In the genomic region with DNA sequence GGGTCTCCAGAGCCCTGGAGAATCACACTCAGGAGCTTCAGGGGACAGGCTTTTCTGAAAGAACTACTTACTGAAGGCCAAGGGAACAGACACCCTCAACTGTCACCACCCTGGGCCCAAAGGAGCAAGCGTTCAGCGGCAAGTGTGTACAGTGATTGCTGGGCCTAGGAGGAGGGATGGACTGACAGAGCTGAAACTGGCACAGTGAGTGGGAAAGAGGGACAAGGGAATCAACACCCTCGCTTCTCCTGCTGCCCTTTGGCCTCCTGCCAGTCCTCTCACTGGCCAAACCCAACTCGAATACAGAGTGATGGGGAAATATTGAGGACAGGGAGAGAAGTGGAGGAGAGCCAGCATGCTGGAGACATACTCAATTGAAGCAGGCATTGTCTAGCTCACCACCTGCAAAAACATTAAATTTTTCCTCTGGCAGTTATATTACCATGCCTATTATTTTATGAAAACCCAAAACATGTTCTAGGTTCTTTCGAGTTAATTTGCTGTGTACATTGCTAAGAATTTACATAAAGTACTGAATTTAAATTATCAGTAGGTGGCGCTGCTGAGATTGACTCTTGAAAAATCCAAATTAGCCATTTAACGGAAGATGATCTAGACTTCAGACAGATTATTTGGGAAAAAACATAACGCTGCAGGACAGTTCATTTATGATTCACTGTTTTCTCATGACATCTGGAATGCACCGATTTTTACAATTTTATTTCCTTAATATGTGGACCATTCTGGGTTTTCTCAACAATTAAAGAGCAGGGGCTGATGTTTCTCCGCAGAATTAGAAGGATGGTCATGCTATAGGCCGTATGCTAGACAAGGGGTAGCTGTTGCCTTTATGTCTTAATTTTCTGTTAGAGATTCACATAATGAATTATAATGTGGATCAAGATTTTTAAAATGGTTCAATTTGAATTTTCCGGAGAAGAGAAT, we compare ENCODE assay signal across 8 cellular contexts. TPM values are rescaled to one million over a fixed set of nuclear protein-coding genes. Genes with fewer than 3 reads are reported as not detected.
DNase-seq lines count a peak whose midpoint lies in the region; ATAC-seq and TF ChIP-seq lines count a peak whose summit lies in the region.

No MANE protein-coding gene starts in this region.

- TF ChIP-seq CTCF in natural killer cell (IDR thresholded peaks at IDR 0.05) (peak; percentile 87), colonic mucosa (IDR thresholded peaks at IDR 0.05) (peak; percentile 76), lung (IDR thresholded peaks at IDR 0.05; ENCODE audit: control extremely low read depth, extremely low read depth) (peak; percentile 34)

- intact Hi-C loops in natural killer cell (cut with micrococcal nuclease) = no loop called here
- intact Hi-C loops in colonic mucosa (cut with DNase I) = loop anchor here (5.0 to 10.0 kb wide), 2 partner anchors 135 to 478 kb away; no protein-coding TSS in a partner anchor

- H3K9me3 ChIP-seq in colonic mucosa = no peaks in the 10 kb centered on the region
- no peaks in the 10 kb centered on the region for H3K9me3 ChIP-seq in lung (ENCODE audit: control insufficient read depth in 2 of 2, insufficient read depth in 1 of 2, low read length in 1 of 2)

- H3K27ac ChIP-seq in colonic mucosa = no peak overlapping the region
- no peak overlapping the region for H3K27ac ChIP-seq in lung (ENCODE audit: low read depth in 1 of 2, low read length in 1 of 2)

- WGBS in lung, 2 donors = 46% methylated on average over 12 of the region's 12 CpGs

- ATAC-seq in natural killer cell = peak in 1 of 3 donors; percentile 32
- no peak for ATAC-seq in natural killer cell treated with Interleukin-12 subunit alpha and Interleukin-12 subunit beta and Interleukin-15 and Interleukin-18, amount 100 ng/mL, for 72 hours
- ATAC-seq in lung (ENCODE audit: insufficient read depth, low FRiP score) = no peak
- no peak for ATAC-seq in GM19463 (IDR thresholded peaks at IDR 0.05; ENCODE audit: unreplicated experiment)

- no peak overlapping the region for H3K27ac Mint-ChIP-seq in natural killer cell
- no peak overlapping the region for H3K27ac Mint-ChIP-seq in natural killer cell treated with Interleukin-12 subunit alpha and Interleukin-12 subunit beta and Interleukin-15 and Interleukin-18, amount 100 ng/mL, for 72 hours

- no peak overlapping the region for H3K9ac ChIP-seq in colonic mucosa (ENCODE audit: low read depth in 2 of 2, low read length in 2 of 2)

- no peak overlapping the region for H3K4me3 ChIP-seq in colonic mucosa
- no peak overlapping the region for H3K4me3 ChIP-seq in lung

- H3K36me3 Mint-ChIP-seq in natural killer cell = no peaks in the 10 kb centered on the region
- H3K36me3 Mint-ChIP-seq in natural killer cell treated with Interleukin-12 subunit alpha and Interleukin-12 subunit beta and Interleukin-15 and Interleukin-18, amount 100 ng/mL, for 72 hours = no peaks in the 10 kb centered on the region

- H3K36me3 ChIP-seq in colonic mucosa = no peaks in the 10 kb centered on the region
- no peaks in the 10 kb centered on the region for H3K36me3 ChIP-seq in lung (ENCODE audit: control insufficient read depth in 2 of 2, insufficient read depth in 2 of 2, low read length in 2 of 2)

- H3K27me3 ChIP-seq in colonic mucosa (no peaks in the 10 kb centered on the region), lung (ENCODE audit: control insufficient read depth, insufficient read depth) (no peaks in the 10 kb centered on the region)

- H3K4me1 ChIP-seq in colonic mucosa (no peaks in the 10 kb centered on the region), lung (ENCODE audit: control insufficient read depth in 2 of 2, insufficient read depth in 2 of 2, low read length in 2 of 2) (peaks cover 5 to 6% of the 10 kb centered on the region in 2 donors)

- H3K4me3 Mint-ChIP-seq in natural killer cell = no peak overlapping the region
- no peak overlapping the region for H3K4me3 Mint-ChIP-seq in natural killer cell treated with Interleukin-12 subunit alpha and Interleukin-12 subunit beta and Interleukin-15 and Interleukin-18, amount 100 ng/mL, for 72 hours

- no peaks in the 10 kb centered on the region for H3K27me3 Mint-ChIP-seq in natural killer cell (ENCODE audit: low read depth in 2 of 2)
- no peaks in the 10 kb centered on the region for H3K27me3 Mint-ChIP-seq in natural killer cell treated with Interleukin-12 subunit alpha and Interleukin-12 subunit beta and Interleukin-15 and Interleukin-18, amount 100 ng/mL, for 72 hours

- peaks cover 0 to 4% of the 10 kb centered on the region in 2 donors for H3K4me1 Mint-ChIP-seq in natural killer cell
- no peaks in the 10 kb centered on the region for H3K4me1 Mint-ChIP-seq in natural killer cell treated with Interleukin-12 subunit alpha and Interleukin-12 subunit beta and Interleukin-15 and Interleukin-18, amount 100 ng/mL, for 72 hours (ENCODE audit: low read depth in 2 of 2)

- no peaks in the 10 kb centered on the region for H3K9me3 Mint-ChIP-seq in natural killer cell
- H3K9me3 Mint-ChIP-seq in natural killer cell treated with Interleukin-12 subunit alpha and Interleukin-12 subunit beta and Interleukin-15 and Interleukin-18, amount 100 ng/mL, for 72 hours = no peaks in the 10 kb centered on the region

- DNase-seq in natural killer cell = no peak
- no peak for DNase-seq in natural killer cell treated with Interleukin-12 subunit alpha and Interleukin-12 subunit beta and Interleukin-15 and Interleukin-18, amount 100 ng/mL, for 72 hours (ENCODE audit: low spot score)
- peak; percentile 56 to 87 for DNase-seq in NCI-H446 (lab: John Stamatoyannopoulos, UW)
- DNase-seq in colonic mucosa = no peak
- no peak for DNase-seq in lung (ENCODE audit: low spot score)
- DNase-seq in NCI-H187 (lab: John Stamatoyannopoulos, UW) = no peak
- DNase-seq in ureter (ENCODE audit: low spot score) = no peak

RNA-seq across cellular contexts. Expression of gene TMEM236, which starts 14.7 kb away (rescaled TPM):
- total RNA-seq in natural killer cell (under 1 TPM; 0.16 to 0.20 (median 0.16) TPM), colonic mucosa (10 to 100 TPM; 16.6 to 57.4 TPM), lung (1 to 10 TPM in 1 of 2 donors, under 1 TPM in 1; 0.37 to 2.1 TPM), ureter (0.49 TPM)
- under 1 TPM; 0.10 to 0.11 TPM for total RNA-seq in natural killer cell treated with Interleukin-12 subunit alpha and Interleukin-12 subunit beta and Interleukin-15 and Interleukin-18, amount 100 ng/mL, for 72 hours
- polyA plus RNA-seq in lung = under 1 TPM; 0.65 to 0.75 TPM

Comparison
In these comparisons a context has a peak if more than half of its experiments do, and no peak if none do; other contexts are left out.
1. DNase-seq: peak in NCI-H446 (2 of 2); none in natural killer cell (single experiment), natural killer cell treated with Interleukin-12 subunit alpha and Interleukin-12 subunit beta and Interleukin-15 and Interleukin-18, amount 100 ng/mL, for 72 hours (single experiment), colonic mucosa (single experiment), lung (single experiment), NCI-H187 (0 of 2) and ureter (single experiment).
2. CTCF ChIP-seq: peak in every context shown above with its lines; median percentile 87 in natural killer cell; 76 in colonic mucosa; 34 in lung.
3. RNA of gene TMEM236, which starts 14.7 kb away (total RNA-seq): 16.6 to 57.4 TPM in colonic mucosa; 0.37 to 2.1 TPM in lung, 0.49 TPM in ureter (single experiment), 0.16 to 0.20 TPM in natural killer cell and 0.10 to 0.11 TPM in natural killer cell treated with Interleukin-12 subunit alpha and Interleukin-12 subunit beta and Interleukin-15 and Interleukin-18, amount 100 ng/mL, for 72 hours; every median in the first group is over 4 times any median in the second.